In genomic region chr16:48385272-48385953, GRCh38 we compare ENCODE assay signal across 8 cellular contexts. TPM values are rescaled to one million over a fixed set of nuclear protein-coding genes. Genes with fewer than 3 reads are reported as not detected.
DNase-seq lines count a peak whose midpoint lies in the region; ATAC-seq and TF ChIP-seq lines count a peak whose summit lies in the region.

Gene SIAH1, minus strand, starts transcription at chr16:48385413. Its CDS starts 22,985 bp downstream, at chr16:48362428.

- no peak within 1 kb of the TSS for H2BK15ac ChIP-seq in H9 (ENCODE audit: low read depth, low read length)

- peak within 1 kb of the TSS; percentile 75 for H2BK12ac ChIP-seq in H9 (ENCODE audit: insufficient read length, low read depth, low read length)

- H3K27me3 ChIP-seq in H9 (ENCODE audit: insufficient read depth, low read length), result no peaks in the 10 kb centered on the region
- no peaks in the 10 kb centered on the region for H3K27me3 ChIP-seq in MM.1S (replicated peaks; ENCODE audit: insufficient read depth, low read length)
- no peaks in the 10 kb centered on the region for H3K27me3 ChIP-seq in prostate gland (replicated peaks; ENCODE audit: insufficient read depth)

- H3K36me3 ChIP-seq in MM.1S (replicated peaks; ENCODE audit: insufficient read depth, low read length), result no peaks in the 10 kb centered on the region
- H3K36me3 ChIP-seq in prostate gland, result no peaks in the 10 kb centered on the region

- peak within 1 kb of the TSS; percentile 69; the same call in 1 of the 2 replicates for H3K4ac ChIP-seq in H9 (ENCODE audit: low read depth, low read length)

- ATAC-seq in left cardiac atrium, result peak; percentile 93 to 96

- peaks cover 10% of the 10 kb centered on the region for H3K23me2 ChIP-seq in H9 (ENCODE audit: insufficient read length, low read depth, low read length, poor library complexity, severe bottlenecking)

- peaks cover 0 to 2% (median 0%) of the 10 kb centered on the region in 3 experiments; a peak in 2 of 7 replicates for H3K36me3 Mint-ChIP-seq in H9 (ENCODE audit: insufficient read depth in 1 of 3, low read depth in 3 of 3)

- H3K9me3 ChIP-seq in H9 (ENCODE audit: control insufficient read depth, low read depth, low read length) (no peaks in the 10 kb centered on the region), MM.1S (replicated peaks; ENCODE audit: insufficient read depth, low read length) (no peaks in the 10 kb centered on the region), prostate gland (no peaks in the 10 kb centered on the region)

- H3K27ac ChIP-seq in H9 (ENCODE audit: insufficient read length, low read depth, low read length), result peak within 1 kb of the TSS; percentile 73
- H3K27ac ChIP-seq in MM.1S (ENCODE audit: low read length), result peak within 1 kb of the TSS; percentile 48; the same call in 1 of the 2 replicates
- peak within 1 kb of the TSS; percentile 94 for H3K27ac ChIP-seq in adipose tissue (ENCODE audit: low read depth, low read length)
- H3K27ac ChIP-seq in prostate gland, result peak within 1 kb of the TSS; percentile 97 to 99

- no peaks in the 10 kb centered on the region; the same call in 1 of the 2 replicates for H3K4me1 ChIP-seq in H9 (ENCODE audit: insufficient read depth, low read length)
- H3K4me1 ChIP-seq in MM.1S (ENCODE audit: low read length), result no peaks in the 10 kb centered on the region
- peaks cover 11% of the 10 kb centered on the region for H3K4me1 ChIP-seq in prostate gland (replicated peaks)

- no peak within 1 kb of the TSS for H3K56ac ChIP-seq in H9 (ENCODE audit: insufficient read length, low read depth, low read length)

- no peak within 1 kb of the TSS for H4K91ac ChIP-seq in H9 (ENCODE audit: insufficient read length, low read depth, low read length)

- H3K18ac ChIP-seq in H9 (ENCODE audit: insufficient read length, low read depth, low read length), result peak within 1 kb of the TSS; percentile 98

- no peak within 1 kb of the TSS for H2BK5ac ChIP-seq in H9 (ENCODE audit: insufficient read length, low read length)

- intact Hi-C loops in left cardiac atrium (cut with DNase I) (loop anchor here in 1 of 2 donors (10.0 kb wide), 1 partner anchor 149 kb away; no protein-coding TSS in a partner anchor), prostate gland (cut with DNase I) (loop anchor here (5.0 to 10.0 kb wide), 3 partner anchors 152 to 1411 kb away; partner anchors contain the start of genes DNAJA2 and N4BP1)

- H3K79me1 ChIP-seq in H9 (ENCODE audit: insufficient read depth, low read depth, low read length, poor library complexity, severe bottlenecking), result no peaks in the 10 kb centered on the region

- peak; percentile 53 for TF ChIP-seq POLR2A in prostate gland (IDR thresholded peaks at IDR 0.05)

- H3K9me3 Mint-ChIP-seq in H9, result 0 out of 5 replicates have a peak, but pooled peaks cover 0 to 3% of the 10 kb centered on the region in 2 experiments

- H3F3A ChIP-seq in MM.1S (ENCODE audit: insufficient read depth, low read length), result peaks cover 5% of the 10 kb centered on the region

- H3K4me2 ChIP-seq in H9 (ENCODE audit: insufficient read depth, insufficient read length, low read length), result peak within 1 kb of the TSS; percentile 99
- H3K4me2 ChIP-seq in MM.1S (ENCODE audit: low read depth, low read length), result peak within 1 kb of the TSS; percentile 89

- H2AK5ac ChIP-seq in H9 (ENCODE audit: insufficient read length, low read length), result no peak within 1 kb of the TSS

- CTCF ChIA-PET in GM10248 (lab: Yijun Ruan, JAX), result interaction anchor here (0.9 to 2.8 kb wide), 8 partner anchors 9 to 31 kb away, joined by 3 to 15 read pairs (median 4); no protein-coding TSS in a partner anchor

- peak within 1 kb of the TSS; percentile 86 for H3T11ph ChIP-seq in H9 (ENCODE audit: low read length)

- H3K4me3 ChIP-seq in MM.1S (ENCODE audit: low read length) (peak within 1 kb of the TSS; percentile 88), prostate gland (peak within 1 kb of the TSS; percentile 73 to 93)

- no peaks in the 10 kb centered on the region for H3K9me2 ChIP-seq in MM.1S (replicated peaks; ENCODE audit: insufficient read depth, low read length)

- peaks cover 36% of the 10 kb centered on the region; the same call in 1 of the 2 replicates for H3K79me2 ChIP-seq in H9 (ENCODE audit: insufficient read depth, low read length)
- H3K79me2 ChIP-seq in MM.1S (ENCODE audit: low read length), result peaks cover 41% of the 10 kb centered on the region

- no peak within 1 kb of the TSS for H3K23ac ChIP-seq in H9 (ENCODE audit: insufficient read length, low read depth, low read length)

- H3K14ac ChIP-seq in H9 (ENCODE audit: insufficient read depth, low read length), result peak within 1 kb of the TSS; percentile 100

- peak within 1 kb of the TSS; percentile 90 to 99 for H3K4me3 Mint-ChIP-seq in H9

- H3K27me3 Mint-ChIP-seq in H9 (ENCODE audit: low read depth), result no peaks in the 10 kb centered on the region; the same call in 1 of the 2 replicates

- H2AFZ ChIP-seq in H9 (ENCODE audit: low read length) (no peak within 1 kb of the TSS), MM.1S (ENCODE audit: low read length) (peak within 1 kb of the TSS; percentile 99)

- no peak within 1 kb of the TSS for H2BK120ac ChIP-seq in H9 (ENCODE audit: low read depth, low read length, poor library complexity, severe bottlenecking)

- no CpG with 5 or more reads among the region's 96 CpGs for WGBS in H9 (ENCODE audit: extremely low coverage, insufficient read length, low lambda C conversion rate)
- 0 to 1% (median 0%) methylated on average over 70 to 95 of the region's 96 CpGs for WGBS in adipose tissue, 3 donors
- WGBS in prostate gland, result 3% methylated on average over 19 of the region's 96 CpGs

- no peak within 1 kb of the TSS for H2BK20ac ChIP-seq in H9 (ENCODE audit: low read depth, low read length, poor library complexity, severe bottlenecking)

- no peak within 1 kb of the TSS for H4K8ac ChIP-seq in H9 (replicated peaks; ENCODE audit: insufficient read length, low read depth, low read length)

- peak within 1 kb of the TSS; percentile 97 for H3K9ac ChIP-seq in H9 (ENCODE audit: extremely low read depth, insufficient read length, low read length)
- H3K9ac ChIP-seq in MM.1S (ENCODE audit: low read length), result peak within 1 kb of the TSS; percentile 85

- no peak for TF ChIP-seq CTCF in GM10248 (IDR thresholded peaks at IDR 0.05; ENCODE audit: control extremely low read depth, extremely low read depth, low read depth, missing control alignments)
- no peak for TF ChIP-seq CTCF in H9 (conservative IDR thresholded peaks at IDR 0.05)
- TF ChIP-seq CTCF in MM.1S (IDR thresholded peaks at IDR 0.05; ENCODE audit: low read length), result no peak
- TF ChIP-seq CTCF in prostate gland (IDR thresholded peaks at IDR 0.05), result peak in 1 of 4 experiments; percentile 11

- no peaks in the 10 kb centered on the region for H4K20me1 ChIP-seq in H9 (ENCODE audit: control insufficient read depth, insufficient read depth, insufficient read length)
- peaks cover 8% of the 10 kb centered on the region for H4K20me1 ChIP-seq in MM.1S (ENCODE audit: insufficient read depth, low read length)

- H3K4me1 Mint-ChIP-seq in H9, result peaks cover 21 to 38% of the 10 kb centered on the region in 2 experiments

- DNase-seq in GM10248 (ENCODE audit: extremely low spot score) (peak; percentile 94), H9 (peak; percentile 89), MM.1S (peak; percentile 82), T-helper 1 cell (peak; percentile 78 to 89 (median 79)), left cardiac atrium (peak; percentile 88), prostate gland (ENCODE audit: low spot score) (peak; percentile 81), ureter (ENCODE audit: low spot score) (peak; percentile 84)

- POLR2A ChIA-PET in GM10248 (lab: Yijun Ruan, JAX), result interaction anchor here (0.5 to 1.4 kb wide), 4 partner anchors 20 to 1597 kb away, joined by 3 to 8 read pairs (median 5); no protein-coding TSS in a partner anchor

- peak within 1 kb of the TSS; percentile 36 for H4K5ac ChIP-seq in H9 (ENCODE audit: insufficient read length, low read depth, low read length)

- H3K27ac Mint-ChIP-seq in H9, result peak within 1 kb of the TSS; percentile 96 to 100 (median 98)

RNA-seq across cellular contexts. Expression of gene SIAH1, which starts in this region (rescaled TPM):
- 32.8 and 33.2 TPM in 2 replicates for total RNA-seq in H9 (2021)
- 10 to 100 TPM in 2 of 3 donors, 1 to 10 TPM in 1; 7.4 to 30.0 (median 20.1) TPM for polyA plus RNA-seq in adipose tissue
- total RNA-seq in left cardiac atrium, result 10 to 100 TPM; 11.6 to 18.0 TPM
- total RNA-seq in prostate gland, result 10 to 100 TPM; 24.0 to 36.1 TPM
- total RNA-seq in ureter, result 29.7 TPM

Comparison
In these comparisons a context has a peak if more than half of its experiments do, and no peak if none do; other contexts are left out.
1. Peak in every context shown above with its lines: DNase-seq, ATAC-seq, H3K4me3 ChIP-seq and H3K27ac ChIP-seq.
2. H3K27ac ChIP-seq: peak in every context shown above with its lines; median percentile 98 in prostate gland; 94 in adipose tissue; 73 in H9; 48 in MM.1S.